8 cellular contexts compared by ENCODE assay signal in the genomic region with DNA sequence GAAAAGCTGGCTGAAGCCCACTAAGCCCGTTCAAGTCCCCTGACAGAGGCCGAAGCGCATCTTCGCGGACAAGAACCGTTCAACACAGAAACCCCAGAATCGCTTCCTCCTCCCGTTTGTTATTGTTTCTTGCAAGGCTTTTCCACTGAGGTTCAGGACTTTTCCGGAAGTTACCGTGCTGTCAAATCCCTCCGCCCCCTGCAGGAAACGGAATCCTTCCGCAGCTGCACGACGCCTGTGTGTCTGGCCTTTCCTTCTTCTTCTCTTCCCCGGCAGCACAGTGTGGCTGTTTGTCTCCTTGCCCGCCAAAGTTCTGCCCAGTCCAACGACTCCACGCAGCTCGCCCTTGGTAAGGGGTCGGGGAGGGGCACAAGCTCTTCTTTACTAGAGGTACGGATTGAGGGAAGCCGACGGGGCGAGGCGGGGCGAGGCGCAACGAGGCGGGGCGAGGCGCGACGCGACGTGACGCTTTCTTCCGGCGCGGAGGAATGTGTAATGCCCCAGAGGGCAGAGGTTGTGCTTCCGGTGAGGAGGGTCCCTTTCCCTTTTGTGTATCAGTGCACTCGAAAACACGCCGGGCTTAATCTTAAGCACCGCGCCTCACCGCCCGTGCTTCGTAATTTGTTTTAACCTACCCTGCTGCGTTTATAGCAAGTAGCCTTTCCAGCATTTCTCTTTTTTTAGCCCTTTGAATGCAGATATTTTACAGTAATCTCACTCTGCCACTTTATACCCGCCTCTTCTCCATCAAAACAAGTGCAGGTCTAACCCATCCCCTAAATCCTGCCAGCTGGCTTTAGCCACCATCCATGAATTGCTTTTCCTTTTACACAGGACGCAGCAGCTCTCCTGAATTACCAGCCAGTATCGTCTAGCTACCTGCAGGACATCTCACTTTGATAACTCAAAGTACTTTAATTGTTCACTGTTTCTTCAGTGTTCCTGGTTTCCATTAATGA. TPM values are rescaled to one million over a fixed set of nuclear protein-coding genes. Genes with fewer than 3 reads are reported as not detected.
A peak's percentile ranks its signal among the peaks of the same experiment; 100 is the strongest.
DNase-seq lines count a peak whose midpoint lies in the region; ATAC-seq and TF ChIP-seq lines count a peak whose summit lies in the region.

TSS of gene KDM5A (minus strand) at position 183 of the 959 bp plus-strand sequence. CDS start 229 bp downstream, outside the sequence.

- ATAC-seq in Right ventricle myocardium inferior (peak; percentile 99), upper lobe of right lung (peak; percentile 100)

- peak; percentile 94 for DNase-seq in GM06990 (ENCODE audit: extremely low read depth, insufficient read length)
- peak; percentile 77 for DNase-seq in HFF-Myc (ENCODE audit: extremely low read depth, low read depth)
- DNase-seq in activated naive CD4-positive, alpha-beta T cell treated with anti-CD3 and anti-CD28 coated beads, Interleukin-2, amount 50 U/mL, for 16 hours, result peak; percentile 87
- peak; percentile 92 for DNase-seq in Right ventricle myocardium inferior (ENCODE audit: missing footprints)
- DNase-seq in posterior cingulate gyrus, result peak; percentile 86 to 99 (median 92)
- peak; percentile 94 for DNase-seq in upper lobe of right lung
- DNase-seq in NCI-H1048 (lab: John Stamatoyannopoulos, UW), result no peak

- peak within 1 kb of the TSS; percentile 94 for H3K4me2 ChIP-seq in OCI-LY3 (ENCODE audit: low read length)

- H3K4me3 ChIP-seq in GM06990 (replicated peaks; ENCODE audit: low read depth, low read length), result peak within 1 kb of the TSS; percentile 90
- peak within 1 kb of the TSS; percentile 79 for H3K4me3 ChIP-seq in HFF-Myc (replicated peaks; ENCODE audit: low read depth, low read length)
- peak within 1 kb of the TSS; percentile 96 for H3K4me3 ChIP-seq in OCI-LY3 (ENCODE audit: low read length)
- peak within 1 kb of the TSS; percentile 86 for H3K4me3 ChIP-seq in upper lobe of right lung

- H3K79me2 ChIP-seq in OCI-LY3 (ENCODE audit: low read length), result peaks cover 49% of the 10 kb centered on the region

- H3K4me1 ChIP-seq in OCI-LY3 (ENCODE audit: low read length), result peaks cover 24% of the 10 kb centered on the region
- peaks cover 25% of the 10 kb centered on the region for H3K4me1 ChIP-seq in upper lobe of right lung

- TF ChIP-seq CTCF in GM06990 (IDR thresholded peaks at IDR 0.05; ENCODE audit: insufficient read depth, low read length, poor library complexity, severe bottlenecking) (no peak), HFF-Myc (IDR thresholded peaks at IDR 0.05; ENCODE audit: low read depth, low read length, missing control alignments) (no peak), OCI-LY3 (IDR thresholded peaks at IDR 0.05; ENCODE audit: low read depth, low read length) (no peak), upper lobe of right lung (IDR thresholded peaks at IDR 0.05) (no peak)

- peak within 1 kb of the TSS; percentile 100 for H2AFZ ChIP-seq in OCI-LY3 (ENCODE audit: low read depth, low read length)

- H3K9me3 ChIP-seq in OCI-LY3 (ENCODE audit: insufficient read depth, low read length), result no peaks in the 10 kb centered on the region
- H3K9me3 ChIP-seq in upper lobe of right lung, result no peaks in the 10 kb centered on the region

- peak within 1 kb of the TSS; percentile 97 for H3K9ac ChIP-seq in OCI-LY3 (ENCODE audit: low read length)

- peak within 1 kb of the TSS; percentile 90 for H3K27ac ChIP-seq in OCI-LY3 (ENCODE audit: low read length)
- peak within 1 kb of the TSS; percentile 94 for H3K27ac ChIP-seq in upper lobe of right lung

- H3K27me3 ChIP-seq in GM06990 (replicated peaks; ENCODE audit: control insufficient read depth, insufficient read depth, low read length) (no peaks in the 10 kb centered on the region), OCI-LY3 (ENCODE audit: low read depth, low read length) (no peaks in the 10 kb centered on the region), upper lobe of right lung (no peaks in the 10 kb centered on the region)

- H3K36me3 ChIP-seq in GM06990 (ENCODE audit: control insufficient read depth, insufficient read depth, low read length) (no peaks in the 10 kb centered on the region), OCI-LY3 (replicated peaks; ENCODE audit: low read depth, low read length) (peaks cover 7% of the 10 kb centered on the region), upper lobe of right lung (peaks cover 4% of the 10 kb centered on the region)

- intact Hi-C loops in Right ventricle myocardium inferior (cut with DNase I) (no loop called here), posterior cingulate gyrus (cut with DNase I) (no loop called here), upper lobe of right lung (cut with DNase I) (no loop called here)

- peaks cover 28% of the 10 kb centered on the region for H4K20me1 ChIP-seq in OCI-LY3 (ENCODE audit: insufficient read depth, low read length)

RNA-seq across cellular contexts. Expression of gene KDM5A, which starts in this region (rescaled TPM):
- total RNA-seq in Right ventricle myocardium inferior (25.5 TPM), upper lobe of right lung (72.0 TPM)
